8 cellular contexts compared by ENCODE assay signal in genomic region chr5:4862500-4862899, GRCh38.
DNase-seq lines count a peak whose midpoint lies in the region; ATAC-seq and TF ChIP-seq lines count a peak whose summit lies in the region.

No MANE protein-coding gene starts in this region.

- 0 to 2% methylated on average over 1 of the region's 1 CpG for whole genome bisulfite sequencing in body of pancreas, 2 donors

- H3K27ac ChIP-seq in body of pancreas: no peak overlapping the region

- intact Hi-C loops in body of pancreas (cut with DNase I): no loop called here

- no peaks in the 10 kb centered on the region for H3K4me1 ChIP-seq in body of pancreas

- no peaks in the 10 kb centered on the region for H3K9me3 ChIP-seq in body of pancreas

- TF ChIP-seq POLR2A in body of pancreas (IDR thresholded peaks at IDR 0.05): no peak

- TF ChIP-seq CTCF in body of pancreas (IDR thresholded peaks at IDR 0.05): peak; percentile 35 to 57 (median 48)

- no peaks in the 10 kb centered on the region for H3K36me3 ChIP-seq in body of pancreas (replicated peaks in 1 of 2; ENCODE audit: insufficient read depth in 1 of 2, low read depth in 2 of 2)

- H3K4me3 ChIP-seq in body of pancreas: no peak overlapping the region

- DNase-seq in NCI-H2107 treated with DMSO at 0.1 percent for 48 hours (lab: John Stamatoyannopoulos, UW; ENCODE audit: unreplicated experiment) (peak; percentile 14), NCI-H2107 (lab: John Stamatoyannopoulos, UW) (no peak), NCI-H2227 (lab: John Stamatoyannopoulos, UW; ENCODE audit: unreplicated experiment) (peak; percentile 35), body of pancreas (no peak), medulla oblongata (ENCODE audit: extremely low spot score) (peak; percentile 44)

- ATAC-seq in body of pancreas (no peak), GM18517 (IDR thresholded peaks at IDR 0.05; ENCODE audit: unreplicated experiment) (no peak), GM21447 (IDR thresholded peaks at IDR 0.05; ENCODE audit: unreplicated experiment) (no peak), GM18909 (IDR thresholded peaks at IDR 0.05; ENCODE audit: poor library complexity, unreplicated experiment) (no peak)

- no peaks in the 10 kb centered on the region for H3K27me3 ChIP-seq in body of pancreas

Comparison
In these comparisons a context has a peak if more than half of its experiments do, and no peak if none do; other contexts are left out.
1. DNase-seq: peak in NCI-H2107 treated with DMSO at 0.1 percent for 48 hours (single experiment), NCI-H2227 (single experiment) and medulla oblongata (single experiment); none in NCI-H2107 (single experiment) and body of pancreas (0 of 4).